ENCODE assay signal across 1 cellular context in the genomic region with DNA sequence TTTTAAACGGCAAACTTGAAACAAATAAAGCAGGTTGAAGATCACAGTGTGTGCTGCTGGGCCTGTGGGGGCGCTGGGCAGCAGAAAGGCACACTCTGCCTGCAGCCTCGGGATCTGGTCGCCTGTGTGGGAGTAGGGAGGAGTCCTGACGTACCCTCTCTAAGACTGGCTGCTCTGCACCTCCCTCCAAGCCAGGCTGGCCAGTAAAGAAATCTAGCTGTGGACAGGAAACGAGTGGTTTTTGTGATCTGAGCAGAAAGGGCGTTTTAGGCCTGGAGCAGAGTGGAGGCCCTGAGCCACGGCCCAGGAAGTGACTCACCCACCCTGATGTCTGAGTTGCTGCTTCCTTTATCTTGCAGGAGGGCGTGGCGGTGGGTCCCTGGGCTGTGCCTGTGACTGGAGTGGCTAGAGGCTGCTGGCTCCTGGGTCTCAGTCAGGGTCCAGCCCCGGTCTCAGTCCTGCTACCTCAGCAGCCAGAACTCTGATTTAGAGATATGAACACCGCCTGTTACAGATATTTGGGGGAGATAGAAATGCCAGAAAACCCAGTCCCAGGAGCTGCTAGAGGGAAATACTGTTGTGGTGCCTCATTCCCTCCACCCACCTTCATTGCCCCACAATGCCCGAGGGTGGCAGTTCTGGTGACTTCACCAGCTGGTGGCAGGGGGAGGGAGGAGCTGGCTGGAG.
A peak's percentile ranks its signal among the peaks of the same experiment; 100 is the strongest.
TF ChIP-seq lines count a peak whose summit lies in the region.

No MANE protein-coding gene starts in this region.

TF ChIP-seq in K562, 482 proteins besides CTCF, POLR2A, EP300 and RAD21 (continues in another document):
- TF ChIP-seq TCF7 (IDR thresholded peaks at IDR 0.05; ENCODE audit: borderline replicate concordance) (no peak), MEF2D (tag; conservative IDR thresholded peaks at IDR 0.05; ENCODE audit: low read depth) (0 out of 2 replicates have a peak, but pooled peaks have one; percentile 20), NONO (IDR thresholded peaks at IDR 0.05; ENCODE audit: low read depth in 2 of 2, low read length in 1 of 2) (no peak; a peak in 1 of 4 replicates), RFX5 (IDR thresholded peaks at IDR 0.05; ENCODE audit: low read depth, low read length) (no peak), SIX5 (IDR thresholded peaks at IDR 0.05; ENCODE audit: borderline replicate concordance in 1 of 2, insufficient read depth in 1 of 2, low read depth in 1 of 2, low read length in 2 of 2) (no peak), SOX6 (IDR thresholded peaks at IDR 0.05) (peak; percentile 62; the same call in 1 of the 2 replicates), CBFB (CRISPR knock-in tag; IDR thresholded peaks at IDR 0.05) (no peak), WHSC1 (IDR thresholded peaks at IDR 0.05; ENCODE audit: low read length) (no peak), ZNF707 (CRISPR knock-in tag; conservative IDR thresholded peaks at IDR 0.05) (no peak), ZNF212 (CRISPR knock-in tag; IDR thresholded peaks at IDR 0.05) (no peak), ZSCAN32 (CRISPR knock-in tag; IDR thresholded peaks at IDR 0.05) (no peak), DDX20 (tag; IDR thresholded peaks at IDR 0.05; ENCODE audit: low read depth) (no peak), HNRNPUL1 (IDR thresholded peaks at IDR 0.05; ENCODE audit: low read length) (no peak), AFF4 (CRISPR knock-in tag; IDR thresholded peaks at IDR 0.05) (peak; percentile 85), L3MBTL2 (IDR thresholded peaks at IDR 0.05) (peak; percentile 83), SRSF7 (optimal IDR thresholded peaks at IDR 0.05; ENCODE audit: low read depth, low read length) (no peak), FOXM1 (IDR thresholded peaks at IDR 0.05; ENCODE audit: low read depth) (peak; percentile 34; the same call in 1 of the 2 replicates), FOXM1 (CRISPR knock-in tag; IDR thresholded peaks at IDR 0.05; ENCODE audit: low read depth) (no peak), HNRNPL (IDR thresholded peaks at IDR 0.05; ENCODE audit: low read depth, low read length) (no peak; the same call in none of the 2 replicates), SAFB (IDR thresholded peaks at IDR 0.05; ENCODE audit: borderline replicate concordance, low read depth, low read length) (no peak), HDGF (IDR thresholded peaks at IDR 0.05) (0 out of 2 replicates have a peak, but pooled peaks have one; percentile 19), KDM5B (IDR thresholded peaks at IDR 0.05; ENCODE audit: insufficient replicate concordance, low read depth, low read length) (peak; percentile 76), RBM25 (IDR thresholded peaks at IDR 0.05; ENCODE audit: low read depth, low read length, severe bottlenecking) (no peak), CHCHD3 (CRISPR knock-in tag; IDR thresholded peaks at IDR 0.05) (no peak), NFXL1 (CRISPR knock-in tag; IDR thresholded peaks at IDR 0.05) (no peak), NUFIP1 (IDR thresholded peaks at IDR 0.05; ENCODE audit: partially characterized antibody) (no peak), MECOM (CRISPR knock-in tag; IDR thresholded peaks at IDR 0.05) (0 out of 2 replicates have a peak, but pooled peaks have one; percentile 15), ZC3H11A (IDR thresholded peaks at IDR 0.05; ENCODE audit: low read depth, low read length) (no peak), ARID1B (IDR thresholded peaks at IDR 0.05) (peak; percentile 90), CGGBP1 (CRISPR knock-in tag; IDR thresholded peaks at IDR 0.05) (no peak), SAP30 (IDR thresholded peaks at IDR 0.05; ENCODE audit: borderline replicate concordance, insufficient read depth, low read depth, low read length, poor library complexity, severe bottlenecking) (no peak), HIVEP1 (CRISPR knock-in tag; IDR thresholded peaks at IDR 0.05) (no peak), ZFP91 (CRISPR knock-in tag; IDR thresholded peaks at IDR 0.05) (no peak), PPARD (CRISPR knock-in tag; IDR thresholded peaks at IDR 0.05) (no peak), ZFP36 (IDR thresholded peaks at IDR 0.05; ENCODE audit: low read depth, low read length, partially characterized antibody) (peak; percentile 45), RCOR1 (IDR thresholded peaks at IDR 0.05; ENCODE audit: borderline replicate concordance in 1 of 2, low read depth in 2 of 2, low read length in 2 of 2) (peak in 1 of 2 experiments; percentile 38; a peak in 1 of 4 replicates), CBX2 (IDR thresholded peaks at IDR 0.05; ENCODE audit: insufficient read depth, low read length, poor library complexity, severe bottlenecking) (no peak), SMARCA4 (IDR thresholded peaks at IDR 0.05) (peak; percentile 94; the same call in 1 of the 2 replicates), RREB1 (CRISPR knock-in tag; IDR thresholded peaks at IDR 0.05) (0 out of 2 replicates have a peak, but pooled peaks have one; percentile 30), ATF1 (CRISPR knock-in tag; IDR thresholded peaks at IDR 0.05) (no peak), ATF1 (tag; IDR thresholded peaks at IDR 0.05) (peak; percentile 95), TAL1 (IDR thresholded peaks at IDR 0.05) (0 out of 2 replicates have a peak, but pooled peaks have one; percentile 5), YBX1 (IDR thresholded peaks at IDR 0.05) (no peak), ERF (CRISPR knock-in tag; IDR thresholded peaks at IDR 0.05) (no peak), HCFC1 (IDR thresholded peaks at IDR 0.05; ENCODE audit: low read depth, low read length) (0 out of 2 replicates have a peak, but pooled peaks have one; percentile 40), SRSF1 (IDR thresholded peaks at IDR 0.05; ENCODE audit: low read depth, low read length) (no peak), SETDB1 (IDR thresholded peaks at IDR 0.05; ENCODE audit: low read length) (peak; percentile 20), RNF2 (IDR thresholded peaks at IDR 0.05) (peak; percentile 85)
- TF ChIP-seq, protein P1, sequence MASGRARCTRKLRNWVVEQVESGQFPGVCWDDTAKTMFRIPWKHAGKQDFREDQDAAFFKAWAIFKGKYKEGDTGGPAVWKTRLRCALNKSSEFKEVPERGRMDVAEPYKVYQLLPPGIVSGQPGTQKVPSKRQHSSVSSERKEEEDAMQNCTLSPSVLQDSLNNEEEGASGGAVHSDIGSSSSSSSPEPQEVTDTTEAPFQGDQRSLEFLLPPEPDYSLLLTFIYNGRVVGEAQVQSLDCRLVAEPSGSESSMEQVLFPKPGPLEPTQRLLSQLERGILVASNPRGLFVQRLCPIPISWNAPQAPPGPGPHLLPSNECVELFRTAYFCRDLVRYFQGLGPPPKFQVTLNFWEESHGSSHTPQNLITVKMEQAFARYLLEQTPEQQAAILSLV (tag; IDR thresholded peaks at IDR 0.05): no peak
- TF ChIP-seq, protein P2, sequence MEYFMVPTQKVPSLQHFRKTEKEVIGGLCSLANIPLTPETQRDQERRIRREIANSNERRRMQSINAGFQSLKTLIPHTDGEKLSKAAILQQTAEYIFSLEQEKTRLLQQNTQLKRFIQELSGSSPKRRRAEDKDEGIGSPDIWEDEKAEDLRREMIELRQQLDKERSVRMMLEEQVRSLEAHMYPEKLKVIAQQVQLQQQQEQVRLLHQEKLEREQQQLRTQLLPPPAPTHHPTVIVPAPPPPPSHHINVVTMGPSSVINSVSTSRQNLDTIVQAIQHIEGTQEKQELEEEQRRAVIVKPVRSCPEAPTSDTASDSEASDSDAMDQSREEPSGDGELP (CRISPR knock-in tag; IDR thresholded peaks at IDR 0.05; ENCODE audit: borderline replicate concordance): peak; percentile 82
- TF ChIP-seq, protein P3, sequence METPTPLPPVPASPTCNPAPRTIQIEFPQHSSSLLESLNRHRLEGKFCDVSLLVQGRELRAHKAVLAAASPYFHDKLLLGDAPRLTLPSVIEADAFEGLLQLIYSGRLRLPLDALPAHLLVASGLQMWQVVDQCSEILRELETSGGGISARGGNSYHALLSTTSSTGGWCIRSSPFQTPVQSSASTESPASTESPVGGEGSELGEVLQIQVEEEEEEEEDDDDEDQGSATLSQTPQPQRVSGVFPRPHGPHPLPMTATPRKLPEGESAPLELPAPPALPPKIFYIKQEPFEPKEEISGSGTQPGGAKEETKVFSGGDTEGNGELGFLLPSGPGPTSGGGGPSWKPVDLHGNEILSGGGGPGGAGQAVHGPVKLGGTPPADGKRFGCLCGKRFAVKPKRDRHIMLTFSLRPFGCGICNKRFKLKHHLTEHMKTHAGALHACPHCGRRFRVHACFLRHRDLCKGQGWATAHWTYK (CRISPR knock-in tag; IDR thresholded peaks at IDR 0.05): 0 out of 2 replicates have a peak, but pooled peaks have one; percentile 66
- TF ChIP-seq, protein P4, sequence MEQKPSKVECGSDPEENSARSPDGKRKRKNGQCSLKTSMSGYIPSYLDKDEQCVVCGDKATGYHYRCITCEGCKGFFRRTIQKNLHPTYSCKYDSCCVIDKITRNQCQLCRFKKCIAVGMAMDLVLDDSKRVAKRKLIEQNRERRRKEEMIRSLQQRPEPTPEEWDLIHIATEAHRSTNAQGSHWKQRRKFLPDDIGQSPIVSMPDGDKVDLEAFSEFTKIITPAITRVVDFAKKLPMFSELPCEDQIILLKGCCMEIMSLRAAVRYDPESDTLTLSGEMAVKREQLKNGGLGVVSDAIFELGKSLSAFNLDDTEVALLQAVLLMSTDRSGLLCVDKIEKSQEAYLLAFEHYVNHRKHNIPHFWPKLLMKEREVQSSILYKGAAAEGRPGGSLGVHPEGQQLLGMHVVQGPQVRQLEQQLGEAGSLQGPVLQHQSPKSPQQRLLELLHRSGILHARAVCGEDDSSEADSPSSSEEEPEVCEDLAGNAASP (IDR thresholded peaks at IDR 0.05): no peak
